Comparison of ENCODE assay signal across 31 cellular contexts in genomic region chr5:44245936-44246335, GRCh38.
"Had no signal": no experiment of that assay in that cellular context is flagged by ENCODE, and none has a peak within 500 bp of the region (broad histone marks: within the 10 kb centered on the region; RNA-seq: fewer than 3 reads in every experiment).

No MANE protein-coding gene starts in this region.

- H3K4me3 Mint-ChIP-seq: activated B cell treated with CpG ODN at 0.5 μM for 24 hours; activated CD8-positive, alpha-beta T cell treated with anti-CD3 and anti-CD28 coated beads for 36 hours; activated naive CD4-positive, alpha-beta T cell treated with anti-CD3 and anti-CD28 coated beads, Interleukin-2, amount 10 ng/mL, durations not matched to agents 7 days and 5 days; activated naive CD8-positive, alpha-beta T cell treated with anti-CD3 and anti-CD28 coated beads, Interleukin-2, amount 10 ng/mL, durations not matched to agents 7 days and 5 days; activated T-cell treated with anti-CD3 and anti-CD28 coated beads, Interleukin-2, amount 50 U/mL, for 4 hours; brain; effector memory CD8-positive, alpha-beta T cell; T-cell; T-helper 1 cell treated with Interleukin-12 subunit alpha and Interleukin-12 subunit beta and Interleukin-4 antibody, amounts not matched to agents 30 μg/mL and 1 μg/mL, for 36 hours; T-helper 2 cell treated with Interferon-gamma antibody and Interleukin-4, amounts not matched to agents 5 μg/mL and 100 μg/mL, for 36 hours had no signal

- H3K27ac Mint-ChIP-seq: activated B cell treated with CpG ODN at 0.5 μM for 24 hours; activated CD8-positive, alpha-beta T cell treated with anti-CD3 and anti-CD28 coated beads for 36 hours; activated naive CD4-positive, alpha-beta T cell treated with anti-CD3 and anti-CD28 coated beads, Interleukin-2, amount 10 ng/mL, durations not matched to agents 7 days and 5 days; activated naive CD4-positive, alpha-beta T cell treated with anti-CD3 and anti-CD28 coated beads, Interleukin-2, amount 50 U/mL, for 72 hours; activated naive CD8-positive, alpha-beta T cell treated with anti-CD3 and anti-CD28 coated beads, Interleukin-2, amount 10 ng/mL, durations not matched to agents 7 days and 5 days; activated T-helper 2 cell treated with anti-CD3 and anti-CD28 coated beads, Interferon-gamma antibody, Interleukin-2, Interleukin-4, amounts not matched to agents 10 μg/mL and 5 μg/mL and 100 μg/mL, durations not matched to agents 14 hours and 24 hours and 36 hours; brain; effector memory CD8-positive, alpha-beta T cell; T-cell; T-helper 1 cell treated with Interleukin-12 subunit alpha and Interleukin-12 subunit beta and Interleukin-4 antibody, amounts not matched to agents 30 μg/mL and 1 μg/mL, for 36 hours; T-helper 2 cell treated with Interferon-gamma antibody and Interleukin-4, amounts not matched to agents 5 μg/mL and 100 μg/mL, for 36 hours had no signal

- H3K36me3 ChIP-seq: ascending aorta, esophagus squamous epithelium, WERI-Rb-1 had no signal

- DNase-seq: activated B cell treated with CpG ODN at 0.5 μM for 24 hours; activated CD4-positive, alpha-beta T cell treated with anti-CD3 and anti-CD28 coated beads for 48 hours; activated CD4-positive, alpha-beta T cell treated with anti-CD3 and anti-CD28 coated beads, Interleukin-2, amount 50 U/mL, for 1 hour; activated CD4-positive, alpha-beta T cell treated with anti-CD3 and anti-CD28 coated beads, Interleukin-2, amount 50 U/mL, for 48 hours; activated CD8-positive, alpha-beta memory T cell treated with anti-CD3 and anti-CD28 coated beads for 24 hours; activated CD8-positive, alpha-beta T cell treated with anti-CD3 and anti-CD28 coated beads for 36 hours; activated gamma-delta T cell; activated naive CD4-positive, alpha-beta T cell; activated naive CD4-positive, alpha-beta T cell treated with anti-CD3 and anti-CD28 coated beads, Interleukin-2, amount 10 ng/mL, durations not matched to agents 7 days and 5 days; activated naive CD8-positive, alpha-beta T cell treated with anti-CD3 and anti-CD28 coated beads, Interleukin-2, amount 10 ng/mL, durations not matched to agents 7 days and 5 days; activated T-cell treated with anti-CD3 and anti-CD28 coated beads, Interleukin-2, amount 50 U/mL, for 4 hours; caudate nucleus; cortex of kidney; dermis blood vessel endothelial cell; effector CD4-positive, alpha-beta T cell; effector memory CD8-positive, alpha-beta T cell; esophagus squamous epithelium; foreskin melanocyte; head of caudate nucleus; hippocampal formation; T-cell; T1000; WERI-Rb-1 had no signal

- H3K4me1 ChIP-seq: ascending aorta, esophagus squamous epithelium had no signal

- H3K36me3 Mint-ChIP-seq: activated naive CD4-positive, alpha-beta T cell treated with anti-CD3 and anti-CD28 coated beads, Interleukin-2, amount 10 ng/mL, durations not matched to agents 7 days and 5 days; activated naive CD4-positive, alpha-beta T cell treated with anti-CD3 and anti-CD28 coated beads, Interleukin-2, amount 50 U/mL, for 72 hours; activated naive CD8-positive, alpha-beta T cell treated with anti-CD3 and anti-CD28 coated beads, Interleukin-2, amount 10 ng/mL, durations not matched to agents 7 days and 5 days; brain; T-cell had no signal

- H3K27me3 ChIP-seq: ascending aorta, esophagus squamous epithelium had no signal

- H3K27ac ChIP-seq: ascending aorta, epithelial cell of prostate, esophagus squamous epithelium, WERI-Rb-1 had no signal

- H3K9me3 Mint-ChIP-seq: T-helper 1 cell treated with Interleukin-12 subunit alpha and Interleukin-12 subunit beta and Interleukin-4 antibody, amounts not matched to agents 30 μg/mL and 1 μg/mL, for 36 hours had no signal

- H3K9me3 ChIP-seq: ascending aorta, esophagus squamous epithelium had no signal

- H3K27me3 Mint-ChIP-seq: activated B cell treated with CpG ODN at 0.5 μM for 24 hours; activated CD8-positive, alpha-beta T cell treated with anti-CD3 and anti-CD28 coated beads for 36 hours; activated naive CD4-positive, alpha-beta T cell treated with anti-CD3 and anti-CD28 coated beads, Interleukin-2, amount 10 ng/mL, durations not matched to agents 7 days and 5 days; activated naive CD8-positive, alpha-beta T cell treated with anti-CD3 and anti-CD28 coated beads, Interleukin-2, amount 10 ng/mL, durations not matched to agents 7 days and 5 days; brain; effector memory CD8-positive, alpha-beta T cell; T-cell had no signal

- H3K4me1 Mint-ChIP-seq: activated B cell treated with CpG ODN at 0.5 μM for 24 hours; activated naive CD4-positive, alpha-beta T cell treated with anti-CD3 and anti-CD28 coated beads, Interleukin-2, amount 10 ng/mL, durations not matched to agents 7 days and 5 days; activated naive CD8-positive, alpha-beta T cell treated with anti-CD3 and anti-CD28 coated beads, Interleukin-2, amount 10 ng/mL, durations not matched to agents 7 days and 5 days; brain; T-cell had no signal

- ATAC-seq: activated CD4-positive, CD25-positive, alpha-beta regulatory T cell treated with anti-CD3 and anti-CD28 coated beads, Interleukin-2, amount 50 U/mL, for 24 hours; activated CD8-positive, alpha-beta T cell treated with anti-CD3 and anti-CD28 coated beads for 36 hours; activated naive CD4-positive, alpha-beta T cell treated with anti-CD3 and anti-CD28 coated beads, Interleukin-2, amount 50 U/mL, for 72 hours; activated T-cell treated with anti-CD3 and anti-CD28 coated beads, Interleukin-2, amount 50 U/mL, for 4 hours; effector memory CD8-positive, alpha-beta T cell; T-cell had no signal

- H3K4me3 ChIP-seq: ascending aorta, esophagus squamous epithelium had no signal
